26 cellular contexts compared by ENCODE assay signal in the genomic region with DNA sequence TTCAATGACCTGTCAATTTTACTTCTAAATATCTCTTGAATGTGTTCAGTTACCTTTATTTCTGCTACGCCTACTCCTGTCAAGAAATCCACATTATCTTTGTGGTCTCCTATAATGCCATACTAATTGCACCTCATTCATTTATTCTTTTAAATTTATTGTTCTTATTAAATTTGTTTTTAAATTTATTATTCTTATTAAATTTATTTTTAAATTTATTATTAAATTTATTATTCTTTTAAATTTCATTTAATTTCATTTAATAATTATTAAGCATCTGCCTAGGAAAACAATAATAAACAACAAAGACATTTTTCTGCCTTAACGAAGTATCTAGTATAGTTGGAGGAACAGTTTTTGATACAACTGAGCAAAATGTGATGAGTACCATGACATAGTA.
"Had no signal": no experiment of that assay in that cellular context is flagged by ENCODE, and none has a peak within 500 bp of the region (broad histone marks: within the 10 kb centered on the region; RNA-seq: fewer than 3 reads in every experiment).

No MANE protein-coding gene starts in this region.

- H3K36me3 Mint-ChIP-seq: naive thymus-derived CD8-positive, alpha-beta T cell; natural killer cell treated with Interleukin-12 subunit alpha and Interleukin-12 subunit beta and Interleukin-15 and Interleukin-18, amount 100 ng/mL, for 72 hours; stimulated activated memory B cell treated with anti-CD40 and anti-IgM and Interleukin-4, amounts not matched to agents 10 μg/mL and 1 μg/mL and 100 μg/mL, for 72 hours had no signal

- H3K27ac Mint-ChIP-seq: naive thymus-derived CD8-positive, alpha-beta T cell; natural killer cell treated with Interleukin-12 subunit alpha and Interleukin-12 subunit beta and Interleukin-15 and Interleukin-18, amount 100 ng/mL, for 72 hours; nephron progenitor cell; progenitor cell of endocrine pancreas; stimulated activated memory B cell treated with anti-CD40 and anti-IgM and Interleukin-4, amounts not matched to agents 10 μg/mL and 1 μg/mL and 100 μg/mL, for 72 hours; stimulated activated naive CD8-positive, alpha-beta T cell treated with anti-CD3 and anti-CD28 coated beads, Interleukin-15, Interleukin-2, amounts not matched to agents 100 ng/mL and 50 ng/mL, for 24 hours had no signal

- FAIRE-seq: urothelium cell line had no signal

- H3K4me1 Mint-ChIP-seq: naive thymus-derived CD8-positive, alpha-beta T cell; nephron progenitor cell; neural crest cell; stimulated activated memory B cell treated with anti-CD40 and anti-IgM and Interleukin-4, amounts not matched to agents 10 μg/mL and 1 μg/mL and 100 μg/mL, for 72 hours had no signal

- H3K9me3 Mint-ChIP-seq: nephron progenitor cell had no signal

- DNase-seq: naive thymus-derived CD8-positive, alpha-beta T cell; nephron progenitor cell; nucleus accumbens; ovary; posterior cingulate gyrus; psoas muscle; right cardiac atrium; right lobe of liver; sigmoid colon; spleen; stimulated activated CD4-positive, alpha-beta T cell treated with anti-CD3 and anti-CD28 coated beads, Interleukin-12 subunit alpha, Interleukin-12 subunit beta, amount 100 ng/mL, for 4 hours; stimulated activated CD4-positive, alpha-beta T cell treated with anti-CD3 and anti-CD28 coated beads, Interleukin-1b, Interleukin-23, amount 100 ng/mL, for 48 hours; stimulated activated CD4-positive, alpha-beta T cell treated with anti-CD3 and anti-CD28 coated beads, Interleukin-4, amount 100 ng/mL, for 1 hour; stimulated activated CD4-positive, alpha-beta T cell treated with anti-CD3 and anti-CD28 coated beads, Interleukin-4, amount 100 ng/mL, for 4 hours; stimulated activated CD8-positive, alpha-beta memory T cell treated with anti-CD3 and anti-CD28 coated beads, Interleukin-4, amount 100 ng/mL, for 48 hours; stimulated activated naive CD4-positive, alpha-beta T cell treated with Interleukin-2 at 50 U/mL for 16 hours; stomach; thyroid gland; trophoblast cell; upper lobe of left lung had no signal

- ATAC-seq: naive thymus-derived CD8-positive, alpha-beta T cell; natural killer cell treated with Interleukin-12 subunit alpha and Interleukin-12 subunit beta and Interleukin-15 and Interleukin-18, amount 100 ng/mL, for 72 hours; psoas muscle; right cardiac atrium; right lobe of liver; stimulated activated memory B cell treated with anti-CD40 and anti-IgM and Interleukin-4, amounts not matched to agents 10 μg/mL and 1 μg/mL and 100 μg/mL, for 72 hours had no signal

- H3K27me3 Mint-ChIP-seq: natural killer cell treated with Interleukin-12 subunit alpha and Interleukin-12 subunit beta and Interleukin-15 and Interleukin-18, amount 100 ng/mL, for 72 hours; progenitor cell of endocrine pancreas had no signal

- H3K4me3 Mint-ChIP-seq: naive thymus-derived CD8-positive, alpha-beta T cell; natural killer cell treated with Interleukin-12 subunit alpha and Interleukin-12 subunit beta and Interleukin-15 and Interleukin-18, amount 100 ng/mL, for 72 hours; nephron progenitor cell; neural crest cell; stimulated activated memory B cell treated with anti-CD40 and anti-IgM and Interleukin-4, amounts not matched to agents 10 μg/mL and 1 μg/mL and 100 μg/mL, for 72 hours; stimulated activated naive CD8-positive, alpha-beta T cell treated with anti-CD3 and anti-CD28 coated beads, Interleukin-15, Interleukin-2, amounts not matched to agents 100 ng/mL and 50 ng/mL, for 24 hours had no signal
